16 cellular contexts compared by ENCODE assay signal in the genomic region with DNA sequence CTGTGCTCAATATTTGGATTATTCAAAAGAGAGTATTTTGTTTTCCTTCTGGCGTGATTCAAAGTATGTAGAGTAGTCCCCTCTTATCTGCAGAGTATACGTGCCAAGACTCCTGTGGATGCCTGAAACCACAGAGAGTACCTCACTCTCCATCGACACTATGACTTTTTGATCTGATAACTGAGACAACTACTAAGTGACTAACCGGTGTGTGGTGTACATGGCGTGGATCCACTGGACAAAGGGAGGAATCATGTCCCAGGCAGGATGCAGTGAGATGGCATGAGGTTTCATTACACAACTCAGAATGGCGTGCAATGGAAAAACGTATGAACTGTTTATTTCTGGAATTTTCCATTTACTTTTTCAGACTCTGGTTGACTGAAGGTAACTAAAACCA.
DNase-seq lines count a peak whose midpoint lies in the region; ATAC-seq and TF ChIP-seq lines count a peak whose summit lies in the region.
"Had no signal": no experiment of that assay in that cellular context is flagged by ENCODE, and none has a peak within 500 bp of the region (broad histone marks: within the 10 kb centered on the region; RNA-seq: fewer than 3 reads in every experiment).

No MANE protein-coding gene starts in this region.

- H3K4me3 ChIP-seq in AG04449 (ENCODE audit: low read depth, low read length) (no peak overlapping the region), fibroblast of the aortic adventitia (ENCODE audit: low read depth, low read length) (peak overlapping the region; percentile 29)
- H3K4me3 ChIP-seq: cardiac muscle cell, tibial nerve had no signal

- ATAC-seq in GM21526 (IDR thresholded peaks at IDR 0.05; ENCODE audit: low FRiP score, unreplicated experiment) = no peak
- ATAC-seq: foreskin keratinocyte had no signal

- H3K27me3 Mint-ChIP-seq in T-helper 2 cell treated with Interferon-gamma antibody and Interleukin-4, amounts not matched to agents 5 μg/mL and 100 μg/mL, for 36 hours (ENCODE audit: low read depth) = no peaks in the 10 kb centered on the region

- peak; percentile 31 for DNase-seq in AG04449 (ENCODE audit: low read depth, low spot score)
- DNase-seq in GM04503 (ENCODE audit: low read depth) = peak; percentile 9
- peak; percentile 12 for DNase-seq in T-helper 2 cell treated with Interferon-gamma antibody and Interleukin-4, amounts not matched to agents 5 μg/mL and 100 μg/mL, for 36 hours (ENCODE audit: low spot score)
- peak; percentile 96 for DNase-seq in fibroblast of the aortic adventitia (ENCODE audit: low read depth)
- no peak for DNase-seq in stimulated activated naive CD4-positive, alpha-beta T cell treated with Interleukin-2 at 50 U/mL for 16 hours (lab: John Stamatoyannopoulos, UW)
- DNase-seq in NCI-H2029 (lab: John Stamatoyannopoulos, UW) = no peak
- no peak for DNase-seq in NOMO-1 treated with dmso at 0.1 percent for 144 hours (lab: John Stamatoyannopoulos, UW; ENCODE audit: unreplicated experiment)
- DNase-seq: activated CD8-positive, alpha-beta memory T cell treated with anti-CD3 and anti-CD28 coated beads for 24 hours; activated gamma-delta T cell; BE2C; effector CD8-positive, alpha-beta T cell; foreskin keratinocyte; stimulated activated CD8-positive, alpha-beta memory T cell treated with anti-CD3 and anti-CD28 coated beads, Interleukin-4, amount 100 ng/mL, for 48 hours had no signal

- peaks cover 8% of the 10 kb centered on the region for H3K9me3 Mint-ChIP-seq in T-helper 2 cell treated with Interferon-gamma antibody and Interleukin-4, amounts not matched to agents 5 μg/mL and 100 μg/mL, for 36 hours

- peaks cover 2% of the 10 kb centered on the region for H3K36me3 Mint-ChIP-seq in T-helper 2 cell treated with Interferon-gamma antibody and Interleukin-4, amounts not matched to agents 5 μg/mL and 100 μg/mL, for 36 hours (ENCODE audit: low read depth)

- CTCF ChIA-PET in AG04449 (lab: Yijun Ruan, JAX) = no interaction called here

- TF ChIP-seq CTCF in AG04449 (IDR thresholded peaks at IDR 0.05; ENCODE audit: insufficient read depth, low read length, missing control alignments) (no peak), fibroblast of the aortic adventitia (IDR thresholded peaks at IDR 0.05; ENCODE audit: insufficient read depth, low read length) (no peak)

- H3K4me3 Mint-ChIP-seq in T-helper 2 cell treated with Interferon-gamma antibody and Interleukin-4, amounts not matched to agents 5 μg/mL and 100 μg/mL, for 36 hours = no peak overlapping the region

- POLR2A ChIA-PET in AG04449 (lab: Yijun Ruan, JAX) = no interaction called here

- H3K4me1 Mint-ChIP-seq in T-helper 2 cell treated with Interferon-gamma antibody and Interleukin-4, amounts not matched to agents 5 μg/mL and 100 μg/mL, for 36 hours (ENCODE audit: low read depth) = peaks cover 9% of the 10 kb centered on the region

- no peak overlapping the region for H3K27ac Mint-ChIP-seq in T-helper 2 cell treated with Interferon-gamma antibody and Interleukin-4, amounts not matched to agents 5 μg/mL and 100 μg/mL, for 36 hours

Comparison
In these comparisons a context has a peak if more than half of its experiments do, and no peak if none do; other contexts are left out.
1. DNase-seq: peak in AG04449 (single experiment), GM04503 (single experiment), T-helper 2 cell treated with Interferon-gamma antibody and Interleukin-4, amounts not matched to agents 5 μg/mL and 100 μg/mL, for 36 hours (single experiment) and fibroblast of the aortic adventitia (single experiment); none in stimulated activated naive CD4-positive, alpha-beta T cell treated with Interleukin-2 at 50 U/mL for 16 hours (single experiment), NCI-H2029 (single experiment) and NOMO-1 treated with dmso at 0.1 percent for 144 hours (single experiment).